28 cellular contexts compared by ENCODE assay signal in genomic region chr10:90195288-90195840, GRCh38.
"Had no signal": no experiment of that assay in that cellular context is flagged by ENCODE, and none has a peak within 500 bp of the region (broad histone marks: within the 10 kb centered on the region; RNA-seq: fewer than 3 reads in every experiment).

No MANE protein-coding gene starts in this region.

- H3K27ac Mint-ChIP-seq: activated CD4-positive, alpha-beta memory T cell treated with anti-CD3 and anti-CD28 coated beads, Interleukin-2, amount 10 ng/mL, durations not matched to agents 7 days and 5 days; activated CD8-positive, alpha-beta memory T cell treated with anti-CD3 and anti-CD28 coated beads, Interleukin-2, amount 10 ng/mL, durations not matched to agents 7 days and 5 days; activated naive CD4-positive, alpha-beta T cell treated with anti-CD3 and anti-CD28 coated beads, Interleukin-2, amount 10 ng/mL, durations not matched to agents 7 days and 5 days; activated naive CD8-positive, alpha-beta T cell; activated naive CD8-positive, alpha-beta T cell treated with anti-CD3 and anti-CD28 coated beads, Interleukin-2, amount 50 U/mL, for 24 hours had no signal

- H3K4me3 Mint-ChIP-seq: activated CD4-positive, alpha-beta memory T cell treated with anti-CD3 and anti-CD28 coated beads, Interleukin-2, amount 10 ng/mL, durations not matched to agents 7 days and 5 days; activated CD8-positive, alpha-beta memory T cell treated with anti-CD3 and anti-CD28 coated beads, Interleukin-2, amount 10 ng/mL, durations not matched to agents 7 days and 5 days; activated naive CD4-positive, alpha-beta T cell treated with anti-CD3 and anti-CD28 coated beads, Interleukin-2, amount 10 ng/mL, durations not matched to agents 7 days and 5 days; activated naive CD8-positive, alpha-beta T cell; activated naive CD8-positive, alpha-beta T cell treated with anti-CD3 and anti-CD28 coated beads, Interleukin-2, amount 50 U/mL, for 24 hours had no signal

- H3K4me1 Mint-ChIP-seq: activated CD4-positive, alpha-beta memory T cell treated with anti-CD3 and anti-CD28 coated beads, Interleukin-2, amount 10 ng/mL, durations not matched to agents 7 days and 5 days; activated CD8-positive, alpha-beta memory T cell treated with anti-CD3 and anti-CD28 coated beads, Interleukin-2, amount 10 ng/mL, durations not matched to agents 7 days and 5 days; activated naive CD4-positive, alpha-beta T cell treated with anti-CD3 and anti-CD28 coated beads, Interleukin-2, amount 10 ng/mL, durations not matched to agents 7 days and 5 days; activated naive CD8-positive, alpha-beta T cell treated with anti-CD3 and anti-CD28 coated beads, Interleukin-2, amount 50 U/mL, for 24 hours had no signal

- DNase-seq: activated CD4-positive, alpha-beta memory T cell treated with anti-CD3 and anti-CD28 coated beads, Interleukin-2, amount 10 ng/mL, durations not matched to agents 7 days and 5 days; activated CD4-positive, alpha-beta T cell treated with anti-CD3 and anti-CD28 coated beads for 1 hour; activated CD4-positive, alpha-beta T cell treated with anti-CD3 and anti-CD28 coated beads for 48 hours; activated CD4-positive, CD25-positive, alpha-beta regulatory T cell; activated CD8-positive, alpha-beta memory T cell treated with anti-CD3 and anti-CD28 coated beads for 24 hours; activated CD8-positive, alpha-beta memory T cell treated with anti-CD3 and anti-CD28 coated beads, Interleukin-2, amount 10 ng/mL, durations not matched to agents 7 days and 5 days; activated CD8-positive, alpha-beta memory T cell treated with anti-CD3 and anti-CD28 coated beads, Interleukin-2, amount 50 U/mL, for 48 hours; activated effector memory CD4-positive, alpha-beta T cell treated with Interleukin-2 at 50 U/mL for 16 hours; activated naive CD4-positive, alpha-beta T cell treated with anti-CD3 and anti-CD28 coated beads, Interleukin-2, amount 10 ng/mL, durations not matched to agents 7 days and 5 days; activated naive CD8-positive, alpha-beta T cell treated with anti-CD3 and anti-CD28 coated beads, Interleukin-2, amount 50 U/mL, for 24 hours; activated T-cell treated with anti-CD3 and anti-CD28 coated beads, Interleukin-2, amount 50 U/mL, for 48 hours; amygdala; NCI-H1092 treated with DMSO at 0.1 percent for 48 hours; NCI-H187 treated with DMSO at 0.1 percent for 48 hours; NCI-H2081; NCI-H345; NCI-H524 treated with DMSO at 0.1 percent for 48 hours; NCI-H774; PC-3; Peyer's patch; RPMI8226; SIG-M5; T1000; WERI-Rb-1 had no signal

- H3K4me3 ChIP-seq: ascending aorta, Peyer's patch had no signal

- H3K9me3 Mint-ChIP-seq: activated CD4-positive, alpha-beta memory T cell treated with anti-CD3 and anti-CD28 coated beads, Interleukin-2, amount 10 ng/mL, durations not matched to agents 7 days and 5 days; activated naive CD4-positive, alpha-beta T cell treated with anti-CD3 and anti-CD28 coated beads, Interleukin-2, amount 10 ng/mL, durations not matched to agents 7 days and 5 days; activated naive CD8-positive, alpha-beta T cell treated with anti-CD3 and anti-CD28 coated beads, Interleukin-2, amount 50 U/mL, for 24 hours had no signal

- ATAC-seq: activated CD8-positive, alpha-beta memory T cell treated with anti-CD3 and anti-CD28 coated beads, Interleukin-2, amount 10 ng/mL, durations not matched to agents 7 days and 5 days; activated naive CD8-positive, alpha-beta T cell treated with anti-CD3 and anti-CD28 coated beads, Interleukin-2, amount 50 U/mL, for 24 hours; PC-3; Right ventricle myocardium inferior had no signal

- H3K36me3 Mint-ChIP-seq: activated CD8-positive, alpha-beta memory T cell treated with anti-CD3 and anti-CD28 coated beads, Interleukin-2, amount 10 ng/mL, durations not matched to agents 7 days and 5 days; activated naive CD4-positive, alpha-beta T cell treated with anti-CD3 and anti-CD28 coated beads, Interleukin-2, amount 10 ng/mL, durations not matched to agents 7 days and 5 days; activated naive CD8-positive, alpha-beta T cell had no signal

- H3K27me3 ChIP-seq: ascending aorta, Peyer's patch had no signal

- H3K4me1 ChIP-seq: ascending aorta, Peyer's patch had no signal

- H3K27ac ChIP-seq: ascending aorta, KMS-11, Peyer's patch, WERI-Rb-1 had no signal

- H3K36me3 ChIP-seq: ascending aorta, Peyer's patch, WERI-Rb-1 had no signal

- H3K9me3 ChIP-seq: ascending aorta, Peyer's patch had no signal

- H3K27me3 Mint-ChIP-seq: activated CD4-positive, alpha-beta memory T cell treated with anti-CD3 and anti-CD28 coated beads, Interleukin-2, amount 10 ng/mL, durations not matched to agents 7 days and 5 days; activated CD8-positive, alpha-beta memory T cell treated with anti-CD3 and anti-CD28 coated beads, Interleukin-2, amount 10 ng/mL, durations not matched to agents 7 days and 5 days; activated naive CD4-positive, alpha-beta T cell treated with anti-CD3 and anti-CD28 coated beads, Interleukin-2, amount 10 ng/mL, durations not matched to agents 7 days and 5 days; activated naive CD8-positive, alpha-beta T cell; activated naive CD8-positive, alpha-beta T cell treated with anti-CD3 and anti-CD28 coated beads, Interleukin-2, amount 50 U/mL, for 24 hours had no signal
